ENCODE assay signal across 18 cellular contexts in the genomic region with DNA sequence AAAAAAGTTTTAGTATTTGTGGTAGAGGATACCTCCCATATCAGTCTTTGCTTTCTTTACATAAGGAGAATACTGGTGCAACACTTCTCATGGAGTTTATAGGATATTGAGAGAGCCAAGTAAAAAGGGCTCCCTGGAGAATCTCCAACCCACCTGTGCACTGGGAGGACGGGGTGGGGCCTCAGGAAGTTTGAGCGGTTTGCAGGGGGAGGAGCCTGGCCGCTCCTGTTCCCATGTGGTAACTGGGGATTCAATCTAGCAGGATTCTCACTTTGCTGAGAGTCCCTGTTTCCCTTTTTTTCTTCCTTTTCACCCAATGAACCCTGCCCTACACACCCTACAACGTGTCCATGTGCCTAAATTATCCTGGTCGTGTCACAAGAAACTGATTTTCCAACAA.
"Had no signal": no experiment of that assay in that cellular context is flagged by ENCODE, and none has a peak within 500 bp of the region (broad histone marks: within the 10 kb centered on the region; RNA-seq: fewer than 3 reads in every experiment).

No MANE protein-coding gene starts in this region.

- H3K4me2 ChIP-seq: hepatocyte had no signal

- H3K4me3 Mint-ChIP-seq: naive thymus-derived CD8-positive, alpha-beta T cell had no signal

- H3K27me3 ChIP-seq: hepatocyte, spleen, tibial artery, upper lobe of left lung, uterus had no signal

- H3K4me1 ChIP-seq: spleen, tibial artery, upper lobe of left lung, uterus had no signal

- H3K27ac ChIP-seq: coronary artery, hepatocyte, neutrophil, spleen, tibial artery, upper lobe of left lung, uterus had no signal

- H3K4me3 ChIP-seq: coronary artery, hepatocyte, mucosa of descending colon, spleen, tibial artery, upper lobe of left lung, uterus had no signal

- H3K4me1 Mint-ChIP-seq: naive thymus-derived CD8-positive, alpha-beta T cell had no signal

- ATAC-seq: mucosa of descending colon; naive thymus-derived CD8-positive, alpha-beta T cell; sciatic nerve had no signal

- H2AFZ ChIP-seq: hepatocyte had no signal

- H3K27ac Mint-ChIP-seq: naive thymus-derived CD8-positive, alpha-beta T cell had no signal

- H3K79me2 ChIP-seq: hepatocyte had no signal

- H3K9me3 ChIP-seq: neutrophil, uterus had no signal

- H3K36me3 ChIP-seq: neutrophil, spleen, upper lobe of left lung, uterus had no signal

- DNase-seq: effector CD4-positive, alpha-beta T cell; foreskin melanocyte; head of caudate nucleus; kidney glomerular epithelial cell; mucosa of descending colon; naive thymus-derived CD8-positive, alpha-beta T cell; posterior cingulate gyrus; spleen; stimulated activated CD4-positive, alpha-beta T cell treated with anti-CD3 and anti-CD28 coated beads, Interleukin-2, amount 100 ng/mL, for 24 hours; stimulated activated CD4-positive, alpha-beta T cell treated with anti-CD3 and anti-CD28 coated beads, Interleukin-4, amount 100 ng/mL, for 4 hours; stimulated activated naive CD4-positive, alpha-beta T cell; tibial artery; upper lobe of left lung; uterus had no signal
